9 cellular contexts compared by ENCODE assay signal in the genomic region with DNA sequence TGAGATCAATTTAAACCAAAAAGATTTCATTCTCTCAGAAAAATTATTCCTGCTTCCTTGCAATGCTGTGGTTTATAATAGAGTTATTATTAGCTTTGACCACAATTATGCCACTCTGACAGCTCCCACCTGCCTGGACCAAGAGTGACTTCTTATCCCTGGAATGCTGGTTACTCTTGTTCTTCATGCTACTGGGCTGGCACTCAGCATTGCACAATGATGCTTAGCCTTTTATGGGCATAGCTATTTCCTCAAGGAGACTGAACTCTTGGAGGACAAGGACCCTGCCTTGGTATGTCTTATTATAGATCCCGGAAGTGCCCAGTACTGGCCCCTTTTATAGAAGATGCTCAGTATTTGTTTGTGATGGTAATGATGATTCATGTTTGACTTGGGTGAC.
DNase-seq lines count a peak whose midpoint lies in the region; ATAC-seq and TF ChIP-seq lines count a peak whose summit lies in the region.
"Had no signal": no experiment of that assay in that cellular context is flagged by ENCODE, and none has a peak within 500 bp of the region (broad histone marks: within the 10 kb centered on the region; RNA-seq: fewer than 3 reads in every experiment).

No MANE protein-coding gene starts in this region.

- no peak overlapping the region for H3K4me3 ChIP-seq in PC-3 (ENCODE audit: low read length)
- H3K4me3 ChIP-seq in trophoblast cell (ENCODE audit: low read depth, low read length), result no peak overlapping the region

- H4K91ac ChIP-seq in trophoblast cell (ENCODE audit: low read depth, low read length), result no peak overlapping the region

- TF ChIP-seq CTCF in PC-3 (conservative IDR thresholded peaks at IDR 0.05; ENCODE audit: low read depth, low read length), result no peak

- H3K4me3 Mint-ChIP-seq in stimulated activated memory B cell treated with anti-CD40 and anti-IgM and Interleukin-4, amounts not matched to agents 10 μg/mL and 1 μg/mL and 100 μg/mL, for 72 hours, result no peak overlapping the region
- H3K4me3 Mint-ChIP-seq: brain had no signal

- peak; percentile 99 for DNase-seq in EL
- DNase-seq in PC-3, result peak; percentile 94
- DNase-seq in trophoblast cell, result peak; percentile 79 to 82
- DNase-seq in NCI-H187 treated with DMSO at 0.1 percent for 48 hours (lab: John Stamatoyannopoulos, UW), result no peak

- H3K9me3 ChIP-seq in PC-3 (ENCODE audit: low read length), result no peaks in the 10 kb centered on the region
- no peaks in the 10 kb centered on the region for H3K9me3 ChIP-seq in trophoblast cell (ENCODE audit: insufficient read depth, low read depth, low read length)

- peaks cover 23% of the 10 kb centered on the region for H3K4me1 Mint-ChIP-seq in stimulated activated memory B cell treated with anti-CD40 and anti-IgM and Interleukin-4, amounts not matched to agents 10 μg/mL and 1 μg/mL and 100 μg/mL, for 72 hours

- no peak overlapping the region for H3K14ac ChIP-seq in trophoblast cell (ENCODE audit: low read length)

- peak overlapping the region; percentile 69 for H3K27ac ChIP-seq in PC-3 (ENCODE audit: low read length)
- H3K27ac ChIP-seq in trophoblast cell (ENCODE audit: low read depth, low read length), result no peak overlapping the region

- H3K79me2 ChIP-seq in PC-3 (ENCODE audit: low read length) (no peaks in the 10 kb centered on the region), trophoblast cell (ENCODE audit: control insufficient read depth, insufficient read depth, low read length, poor library complexity) (no peaks in the 10 kb centered on the region)

- peaks cover 1% of the 10 kb centered on the region for H3K79me1 ChIP-seq in trophoblast cell (ENCODE audit: low read length)

- BruUV-seq in PC-3 (replicated peaks; lab: Mats Ljungman, UMichigan), result no TSS peak

- peak overlapping the region; percentile 73 for H3K4me2 ChIP-seq in PC-3 (ENCODE audit: low read length)
- no peak overlapping the region for H3K4me2 ChIP-seq in trophoblast cell (ENCODE audit: low read length)

- no peaks in the 10 kb centered on the region for H4K20me1 ChIP-seq in PC-3 (ENCODE audit: low read length)

- no peak overlapping the region for H3K27ac Mint-ChIP-seq in stimulated activated memory B cell treated with anti-CD40 and anti-IgM and Interleukin-4, amounts not matched to agents 10 μg/mL and 1 μg/mL and 100 μg/mL, for 72 hours

- no peaks in the 10 kb centered on the region for H3F3A ChIP-seq in PC-3 (ENCODE audit: low read length, unreplicated experiment)

- H3K18ac ChIP-seq in trophoblast cell (ENCODE audit: low read length), result no peak overlapping the region

- no peak overlapping the region for H4K12ac ChIP-seq in trophoblast cell (ENCODE audit: low read depth, low read length)

- intact Hi-C loops in PC-3 (cut with micrococcal nuclease), result loop anchor here (5.0 to 10.0 kb wide), 2 partner anchors 41 to 176 kb away; no protein-coding TSS in a partner anchor

- no peak overlapping the region for H2BK12ac ChIP-seq in trophoblast cell (ENCODE audit: low read length)

- no peaks in the 10 kb centered on the region for H3K36me3 Mint-ChIP-seq in stimulated activated memory B cell treated with anti-CD40 and anti-IgM and Interleukin-4, amounts not matched to agents 10 μg/mL and 1 μg/mL and 100 μg/mL, for 72 hours
- H3K36me3 Mint-ChIP-seq: brain had no signal

- H3K27me3 Mint-ChIP-seq in stimulated activated memory B cell treated with anti-CD40 and anti-IgM and Interleukin-4, amounts not matched to agents 10 μg/mL and 1 μg/mL and 100 μg/mL, for 72 hours, result no peaks in the 10 kb centered on the region

- CTCF ChIA-PET in PC-3 (lab: Charles Lee), result no interaction called here

- ATAC-seq in PC-3, result peak; percentile 92
- peak; percentile 97 for ATAC-seq in esophagus mucosa
- ATAC-seq in GM18498 (IDR thresholded peaks at IDR 0.05; ENCODE audit: unreplicated experiment), result no peak
- ATAC-seq in GM19328 (IDR thresholded peaks at IDR 0.05; ENCODE audit: unreplicated experiment), result no peak
- ATAC-seq in stimulated activated memory B cell treated with anti-CD40 and anti-IgM and Interleukin-4, amounts not matched to agents 10 μg/mL and 1 μg/mL and 100 μg/mL, for 72 hours, result no peak

- no peak overlapping the region for H2BK5ac ChIP-seq in trophoblast cell (ENCODE audit: low read depth, low read length, poor library complexity)

- no peak overlapping the region for H3K4ac ChIP-seq in trophoblast cell (ENCODE audit: low read depth, low read length)

- H4K8ac ChIP-seq in trophoblast cell (ENCODE audit: low read depth, low read length), result no peak overlapping the region

- H3K23ac ChIP-seq in trophoblast cell (ENCODE audit: low read length), result no peak overlapping the region

- H2AK5ac ChIP-seq in trophoblast cell (ENCODE audit: low read length), result no peak overlapping the region

- H2BK120ac ChIP-seq in trophoblast cell (ENCODE audit: insufficient read depth, low read length, poor library complexity), result no peak overlapping the region

- H3K36me3 ChIP-seq in PC-3 (ENCODE audit: low read depth, low read length) (no peaks in the 10 kb centered on the region), trophoblast cell (ENCODE audit: control insufficient read depth in 1 of 2, insufficient read depth in 2 of 2, low read length in 2 of 2) (no peaks in the 10 kb centered on the region)

- H3K9me3 Mint-ChIP-seq in stimulated activated memory B cell treated with anti-CD40 and anti-IgM and Interleukin-4, amounts not matched to agents 10 μg/mL and 1 μg/mL and 100 μg/mL, for 72 hours, result no peaks in the 10 kb centered on the region
- H3K9me3 Mint-ChIP-seq: brain had no signal

- H3K9ac ChIP-seq in PC-3 (ENCODE audit: low read length), result no peak overlapping the region
- no peak overlapping the region for H3K9ac ChIP-seq in trophoblast cell (ENCODE audit: low read length)

- H2AFZ ChIP-seq in PC-3 (ENCODE audit: low read length), result no peak overlapping the region
- H2AFZ ChIP-seq in trophoblast cell (ENCODE audit: insufficient read depth, low read length, poor library complexity), result no peak overlapping the region

- H3K4me1 ChIP-seq in PC-3 (ENCODE audit: insufficient read depth, low read length), result peaks cover 42% of the 10 kb centered on the region
- peaks cover 3 to 4% of the 10 kb centered on the region in 2 experiments for H3K4me1 ChIP-seq in trophoblast cell (ENCODE audit: control insufficient read depth in 1 of 2, insufficient read depth in 2 of 2, low read length in 2 of 2)

- H3K27me3 ChIP-seq in PC-3 (ENCODE audit: low read length), result no peaks in the 10 kb centered on the region
- no peaks in the 10 kb centered on the region for H3K27me3 ChIP-seq in trophoblast cell (ENCODE audit: insufficient read depth, low read length)

- H3K9me2 ChIP-seq in PC-3 (replicated peaks; ENCODE audit: low read length), result no peaks in the 10 kb centered on the region

- WGBS in trophoblast cell (ENCODE audit: extremely low coverage, insufficient coverage, insufficient read length), result no CpG with 5 or more reads among the region's 1 CpG

- POLR2A ChIA-PET in PC-3 (lab: Charles Lee; ENCODE audit: unreplicated experiment), result interaction anchor here (0.6 kb wide), 1 partner anchor 32 kb away, joined by 3 read pairs; no protein-coding TSS in a partner anchor

Comparison
In these comparisons a context has a peak if more than half of its experiments do, and no peak if none do; other contexts are left out.
1. ATAC-seq: peak in PC-3 (single experiment) and esophagus mucosa (single experiment); none in GM18498 (single experiment), GM19328 (single experiment) and stimulated activated memory B cell treated with anti-CD40 and anti-IgM and Interleukin-4, amounts not matched to agents 10 μg/mL and 1 μg/mL and 100 μg/mL, for 72 hours (single experiment).